In the genomic region with DNA sequence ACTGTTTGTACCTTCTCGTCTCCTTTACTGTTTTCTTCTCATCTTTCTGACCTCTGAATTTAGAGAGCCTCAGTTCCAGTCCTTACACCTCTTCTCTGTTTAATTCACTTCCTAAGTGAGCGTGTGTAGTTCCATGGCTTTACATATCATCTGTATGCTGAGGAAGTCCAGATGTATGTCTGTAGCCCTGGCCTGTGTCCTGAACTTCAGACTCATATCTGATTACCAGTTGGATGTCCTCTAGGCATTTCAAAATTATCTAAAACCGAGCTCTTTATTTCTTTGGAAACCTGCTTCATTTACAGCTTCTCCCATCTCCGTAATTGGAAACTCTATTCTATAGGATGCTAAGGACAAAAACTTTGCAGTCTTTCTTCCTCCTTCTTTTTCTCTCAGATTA, we compare ENCODE assay signal across 29 cellular contexts.
"Had no signal": no experiment of that assay in that cellular context is flagged by ENCODE, and none has a peak within 500 bp of the region (broad histone marks: within the 10 kb centered on the region; RNA-seq: fewer than 3 reads in every experiment).

No MANE protein-coding gene starts in this region.

- H3K27ac Mint-ChIP-seq: naive thymus-derived CD4-positive, alpha-beta T cell; natural killer cell; nephron; progenitor cell of endocrine pancreas; stimulated activated effector memory CD8-positive, alpha-beta T cell treated with anti-CD3 and anti-CD28 coated beads, Interleukin-12 subunit alpha, Interleukin-12 subunit beta, amount 100 ng/mL, for 72 hours; stimulated activated naive B cell treated with anti-CD40 and anti-IgM and Interleukin-4, amounts not matched to agents 10 μg/mL and 1 μg/mL and 100 μg/mL, for 72 hours; stimulated activated naive CD8-positive, alpha-beta T cell treated with anti-CD3 and anti-CD28 coated beads, Interleukin-15, Interleukin-2, amounts not matched to agents 100 ng/mL and 50 ng/mL, for 24 hours had no signal

- H3K4me1 ChIP-seq: psoas muscle, sigmoid colon, tibial nerve, uterus had no signal

- H3K9me3 Mint-ChIP-seq: natural killer cell; nephron; neural crest cell; stimulated activated effector memory CD8-positive, alpha-beta T cell treated with anti-CD3 and anti-CD28 coated beads, Interleukin-12 subunit alpha, Interleukin-12 subunit beta, amount 100 ng/mL, for 72 hours; stimulated activated naive B cell treated with anti-CD40 and anti-IgM and Interleukin-4, amounts not matched to agents 10 μg/mL and 1 μg/mL and 100 μg/mL, for 72 hours; stimulated activated naive CD8-positive, alpha-beta T cell treated with anti-CD3 and anti-CD28 coated beads, Interleukin-15, Interleukin-2, amounts not matched to agents 100 ng/mL and 50 ng/mL, for 24 hours had no signal

- H3K4me3 ChIP-seq: pancreas, psoas muscle, right lobe of liver, sigmoid colon, stomach, thoracic aorta, thyroid gland, tibial nerve, upper lobe of left lung, uterus had no signal

- H3K27me3 ChIP-seq: neutrophil, pancreas, right lobe of liver, sigmoid colon, stomach, thyroid gland, tibial nerve, upper lobe of left lung, uterus had no signal

- H3K9me3 ChIP-seq: neutrophil, pancreas, psoas muscle, right lobe of liver, sigmoid colon, stomach, thoracic aorta, thyroid gland, tibial nerve, upper lobe of left lung, uterus had no signal

- DNase-seq: naive thymus-derived CD4-positive, alpha-beta T cell; natural killer cell; nucleus accumbens; pancreas; posterior cingulate gyrus; psoas muscle; right cardiac atrium; right lobe of liver; sigmoid colon; small intestine; stimulated activated CD4-positive, alpha-beta T cell treated with anti-CD3 and anti-CD28 coated beads, Interleukin-15, amount 100 ng/mL, for 24 hours; stimulated activated CD4-positive, alpha-beta T cell treated with anti-CD3 and anti-CD28 coated beads, Interleukin-2, amount 100 ng/mL, for 24 hours; stimulated activated CD4-positive, alpha-beta T cell treated with anti-CD3 and anti-CD28 coated beads, Interleukin-2, amount 100 ng/mL, for 48 hours; stimulated activated CD4-positive, alpha-beta T cell treated with anti-CD3 and anti-CD28 coated beads, Interleukin-4, amount 100 ng/mL, for 24 hours; stimulated activated naive B cell treated with anti-CD40 and anti-IgM and Interleukin-4, amounts not matched to agents 10 μg/mL and 1 μg/mL and 100 μg/mL, for 72 hours; stimulated activated naive CD4-positive, alpha-beta T cell treated with Interleukin-2 at 50 U/mL for 16 hours; stomach; thyroid gland; trophoblast cell; upper lobe of left lung; uterus had no signal

- H3K36me3 ChIP-seq: neutrophil, pancreas, right lobe of liver, sigmoid colon, thoracic aorta, thyroid gland, uterus had no signal

- ATAC-seq: naive thymus-derived CD4-positive, alpha-beta T cell; natural killer cell; pancreas; psoas muscle; right cardiac atrium; right lobe of liver; stimulated activated effector memory CD8-positive, alpha-beta T cell treated with anti-CD3 and anti-CD28 coated beads, Interleukin-12 subunit alpha, Interleukin-12 subunit beta, amount 100 ng/mL, for 72 hours; stimulated activated naive B cell treated with anti-CD40 and anti-IgM and Interleukin-4, amounts not matched to agents 10 μg/mL and 1 μg/mL and 100 μg/mL, for 72 hours had no signal

- H3K36me3 Mint-ChIP-seq: natural killer cell had no signal

- H3K27me3 Mint-ChIP-seq: naive thymus-derived CD4-positive, alpha-beta T cell; progenitor cell of endocrine pancreas; stimulated activated naive B cell treated with anti-CD40 and anti-IgM and Interleukin-4, amounts not matched to agents 10 μg/mL and 1 μg/mL and 100 μg/mL, for 72 hours; stimulated activated naive CD8-positive, alpha-beta T cell treated with anti-CD3 and anti-CD28 coated beads, Interleukin-15, Interleukin-2, amounts not matched to agents 100 ng/mL and 50 ng/mL, for 24 hours had no signal

- H3K27ac ChIP-seq: neutrophil, pancreas, psoas muscle, right lobe of liver, sigmoid colon, stomach, thoracic aorta, thyroid gland, tibial nerve, upper lobe of left lung, uterus had no signal

- H3K4me1 Mint-ChIP-seq: naive thymus-derived CD4-positive, alpha-beta T cell; natural killer cell; stimulated activated effector memory CD8-positive, alpha-beta T cell treated with anti-CD3 and anti-CD28 coated beads, Interleukin-12 subunit alpha, Interleukin-12 subunit beta, amount 100 ng/mL, for 72 hours; stimulated activated naive B cell treated with anti-CD40 and anti-IgM and Interleukin-4, amounts not matched to agents 10 μg/mL and 1 μg/mL and 100 μg/mL, for 72 hours had no signal

- H3K4me3 Mint-ChIP-seq: natural killer cell; nephron; neural crest cell; stimulated activated effector memory CD8-positive, alpha-beta T cell treated with anti-CD3 and anti-CD28 coated beads, Interleukin-12 subunit alpha, Interleukin-12 subunit beta, amount 100 ng/mL, for 72 hours; stimulated activated naive B cell treated with anti-CD40 and anti-IgM and Interleukin-4, amounts not matched to agents 10 μg/mL and 1 μg/mL and 100 μg/mL, for 72 hours; stimulated activated naive CD8-positive, alpha-beta T cell treated with anti-CD3 and anti-CD28 coated beads, Interleukin-15, Interleukin-2, amounts not matched to agents 100 ng/mL and 50 ng/mL, for 24 hours had no signal
